Comparison of ENCODE assay signal across 13 cellular contexts in genomic region chr11:12112731-12113130, GRCh38. TPM values are rescaled to one million over a fixed set of nuclear protein-coding genes. Genes with fewer than 3 reads are reported as not detected.
DNase-seq lines count a peak whose midpoint lies in the region; ATAC-seq and TF ChIP-seq lines count a peak whose summit lies in the region.
"Had no signal": no experiment of that assay in that cellular context is flagged by ENCODE, and none has a peak within 500 bp of the region (broad histone marks: within the 10 kb centered on the region; RNA-seq: fewer than 3 reads in every experiment).

No MANE protein-coding gene starts in this region.

- H3K4me1 ChIP-seq in upper lobe of right lung: peaks cover 31% of the 10 kb centered on the region
- H3K4me1 ChIP-seq: prostate gland had no signal

- H3K27me3 Mint-ChIP-seq in activated naive CD8-positive, alpha-beta T cell: no peaks in the 10 kb centered on the region
- H3K27me3 Mint-ChIP-seq in activated naive CD8-positive, alpha-beta T cell treated with anti-CD3 and anti-CD28 coated beads, Interleukin-2, amount 50 U/mL, for 24 hours: no peaks in the 10 kb centered on the region
- H3K27me3 Mint-ChIP-seq in brain: peaks cover 43% of the 10 kb centered on the region
- H3K27me3 Mint-ChIP-seq: T-cell had no signal

- CTCF ChIA-PET in GM10248 (lab: Yijun Ruan, JAX): no interaction called here

- no peaks in the 10 kb centered on the region for H3K9me3 Mint-ChIP-seq in activated naive CD8-positive, alpha-beta T cell (ENCODE audit: low read depth)
- H3K9me3 Mint-ChIP-seq in activated naive CD8-positive, alpha-beta T cell treated with anti-CD3 and anti-CD28 coated beads, Interleukin-2, amount 50 U/mL, for 24 hours: no peaks in the 10 kb centered on the region
- H3K9me3 Mint-ChIP-seq in brain: peaks cover 0 to 3% (median 0%) of the 10 kb centered on the region in 5 experiments
- H3K9me3 Mint-ChIP-seq: T-cell had no signal

- POLR2A ChIA-PET in GM10248 (lab: Yijun Ruan, JAX): no interaction called here

- H3K4me3 Mint-ChIP-seq in activated naive CD8-positive, alpha-beta T cell: peak overlapping the region; percentile 63
- no peak overlapping the region for H3K4me3 Mint-ChIP-seq in activated naive CD8-positive, alpha-beta T cell treated with anti-CD3 and anti-CD28 coated beads, Interleukin-2, amount 50 U/mL, for 24 hours
- H3K4me3 Mint-ChIP-seq in brain: peak overlapping the region; percentile 35 to 81 (median 75)

- TF ChIP-seq CTCF in brain (conservative IDR thresholded peaks at IDR 0.05) (no peak), upper lobe of right lung (IDR thresholded peaks at IDR 0.05) (no peak), GM10248 (IDR thresholded peaks at IDR 0.05; ENCODE audit: control extremely low read depth, extremely low read depth, low read depth, missing control alignments) (no peak)

- no peaks in the 10 kb centered on the region for H3K27me3 ChIP-seq in upper lobe of right lung
- H3K27me3 ChIP-seq: suprapubic skin had no signal

- no peak for DNase-seq in activated naive CD8-positive, alpha-beta T cell treated with anti-CD3 and anti-CD28 coated beads, Interleukin-2, amount 50 U/mL, for 24 hours
- peak; percentile 53 for DNase-seq in kidney tubule cell (ENCODE audit: low spot score)
- no peak for DNase-seq in upper lobe of right lung
- no peak for DNase-seq in GM10248 (ENCODE audit: extremely low spot score)
- DNase-seq: activated CD8-positive, alpha-beta memory T cell treated with anti-CD3 and anti-CD28 coated beads, Interleukin-2, amount 50 U/mL, for 4 hours; foreskin melanocyte; T-cell had no signal

- no peaks in the 10 kb centered on the region for H3K9me3 ChIP-seq in upper lobe of right lung
- H3K9me3 ChIP-seq: prostate gland, suprapubic skin had no signal

- H3K4me3 ChIP-seq in upper lobe of right lung: peak overlapping the region; percentile 77
- H3K4me3 ChIP-seq: prostate gland had no signal

- H3K27ac Mint-ChIP-seq in activated naive CD8-positive, alpha-beta T cell: no peak overlapping the region
- no peak overlapping the region for H3K27ac Mint-ChIP-seq in activated naive CD8-positive, alpha-beta T cell treated with anti-CD3 and anti-CD28 coated beads, Interleukin-2, amount 50 U/mL, for 24 hours
- peak overlapping the region in 1 of 5 experiments; percentile 80 for H3K27ac Mint-ChIP-seq in brain
- H3K27ac Mint-ChIP-seq: T-cell had no signal

- no peaks in the 10 kb centered on the region for H3K36me3 Mint-ChIP-seq in activated naive CD8-positive, alpha-beta T cell
- peaks cover 7% of the 10 kb centered on the region for H3K36me3 Mint-ChIP-seq in activated naive CD8-positive, alpha-beta T cell treated with anti-CD3 and anti-CD28 coated beads, Interleukin-2, amount 50 U/mL, for 24 hours (ENCODE audit: low read depth)
- H3K36me3 Mint-ChIP-seq in brain: no peaks in the 10 kb centered on the region
- H3K36me3 Mint-ChIP-seq: T-cell had no signal

- no peak for ATAC-seq in activated naive CD8-positive, alpha-beta T cell treated with anti-CD3 and anti-CD28 coated beads, Interleukin-2, amount 50 U/mL, for 24 hours
- ATAC-seq in upper lobe of right lung: no peak
- no peak for ATAC-seq in GM21360 (IDR thresholded peaks at IDR 0.05; ENCODE audit: unreplicated experiment)
- ATAC-seq in HG03045 (IDR thresholded peaks at IDR 0.05; ENCODE audit: unreplicated experiment): no peak
- ATAC-seq: T-cell had no signal

- no peaks in the 10 kb centered on the region for H3K36me3 ChIP-seq in upper lobe of right lung
- H3K36me3 ChIP-seq: prostate gland, suprapubic skin had no signal

- peaks cover 14% of the 10 kb centered on the region for H3K4me1 Mint-ChIP-seq in activated naive CD8-positive, alpha-beta T cell (ENCODE audit: low read depth)
- peaks cover 38% of the 10 kb centered on the region for H3K4me1 Mint-ChIP-seq in activated naive CD8-positive, alpha-beta T cell treated with anti-CD3 and anti-CD28 coated beads, Interleukin-2, amount 50 U/mL, for 24 hours
- H3K4me1 Mint-ChIP-seq in brain: peaks cover 34% of the 10 kb centered on the region

- intact Hi-C loops in upper lobe of right lung (cut with DNase I): loop anchor here (10.0 kb wide), 1 partner anchor 58 kb away; no protein-coding TSS in a partner anchor

- no peak overlapping the region for H3K27ac ChIP-seq in upper lobe of right lung
- H3K27ac ChIP-seq: suprapubic skin had no signal

RNA-seq across cellular contexts. Expression of gene MICAL2, which starts 2.3 kb away (rescaled TPM):
- 62.9 TPM for polyA plus RNA-seq in brain (ENCODE audit: insufficient read depth, low read depth, low replicate concordance)
- total RNA-seq in upper lobe of right lung: 197 TPM
